Comparison of ENCODE assay signal across 1 cellular context in the genomic region with DNA sequence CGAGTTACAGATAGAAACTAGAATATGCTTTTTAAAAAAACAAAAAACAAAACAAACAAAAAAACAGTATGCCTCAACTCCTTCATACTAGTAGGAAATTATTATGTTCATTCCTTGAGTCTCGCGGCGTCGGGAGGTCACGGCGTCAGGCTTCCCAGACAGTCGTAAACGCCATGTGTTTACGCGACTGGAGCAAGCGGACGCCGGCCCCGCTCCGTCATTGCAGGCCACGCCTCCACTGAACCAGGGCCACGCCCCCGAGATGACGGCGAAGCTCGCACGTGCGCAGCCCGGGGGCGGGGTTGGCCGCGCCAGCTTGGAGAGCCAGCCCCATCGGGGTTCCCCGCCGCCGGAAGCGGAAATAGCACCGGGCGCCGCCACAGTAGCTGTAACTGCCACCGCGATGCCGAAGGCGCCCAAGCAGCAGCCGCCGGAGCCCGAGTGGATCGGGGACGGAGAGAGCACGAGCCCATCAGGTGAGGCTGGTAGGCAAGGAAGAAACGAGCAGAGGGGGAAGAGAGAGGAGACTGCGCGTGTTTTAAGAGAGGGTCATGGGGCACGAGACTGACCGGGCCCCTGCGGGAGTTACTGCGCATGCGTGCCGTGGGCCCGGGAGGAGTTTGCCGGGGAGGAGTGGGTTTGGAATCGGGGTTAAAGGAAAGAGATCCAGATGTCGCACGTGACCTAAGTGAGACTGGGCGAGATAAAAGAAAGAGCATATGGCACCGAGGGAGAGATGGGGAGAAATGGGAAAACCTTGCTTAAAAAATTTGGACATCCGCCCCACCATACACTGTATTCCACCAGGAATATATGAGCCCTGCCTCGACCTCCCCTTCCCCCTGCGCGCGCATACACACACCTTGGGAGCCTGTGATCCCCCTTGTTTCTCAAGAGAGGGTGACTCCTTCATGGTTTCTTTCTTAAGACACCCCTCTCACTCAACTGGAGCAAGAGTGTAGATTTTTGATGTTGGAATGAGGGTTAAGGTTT.
TF ChIP-seq lines count a peak whose summit lies in the region.

ABCF1 (plus strand) TSS at position 358 of the 993 bp plus-strand sequence; CDS start at position 404, 46 bp downstream.

TF ChIP-seq in HepG2, 621 proteins besides CTCF, POLR2A, EP300 and RAD21 (continued from another document and continues in another):
- TF ChIP-seq SIN3A (IDR thresholded peaks at IDR 0.05; ENCODE audit: borderline replicate concordance, low read depth, low read length) (peak; percentile 94; the same call in 1 of the 2 replicates), TEAD3 (CRISPR knock-in tag; optimal IDR thresholded peaks at IDR 0.05; ENCODE audit: borderline replicate concordance) (peak; percentile 85), ZNF362 (CRISPR knock-in tag; IDR thresholded peaks at IDR 0.05; ENCODE audit: borderline replicate concordance) (peak; percentile 60; the same call in 1 of the 2 replicates), KLF15 (CRISPR knock-in tag; IDR thresholded peaks at IDR 0.05; ENCODE audit: borderline replicate concordance) (peak; percentile 80; the same call in 1 of the 2 replicates), NRL (CRISPR knock-in tag; IDR thresholded peaks at IDR 0.05; ENCODE audit: borderline replicate concordance) (peak; percentile 98), ZBTB43 (CRISPR knock-in tag; conservative IDR thresholded peaks at IDR 0.05) (peak; percentile 93), ERF (CRISPR knock-in tag; IDR thresholded peaks at IDR 0.05) (peak; percentile 98), KDM5B (CRISPR knock-in tag; IDR thresholded peaks at IDR 0.05; ENCODE audit: borderline replicate concordance) (peak; percentile 98), ZNF761 (CRISPR knock-in tag; conservative IDR thresholded peaks at IDR 0.05) (peak; percentile 83), ZBTB14 (CRISPR knock-in tag; IDR thresholded peaks at IDR 0.05) (peak; percentile 35; the same call in 1 of the 2 replicates), ZNF75D (CRISPR knock-in tag; IDR thresholded peaks at IDR 0.05; ENCODE audit: borderline replicate concordance) (peak; percentile 48; the same call in 1 of the 2 replicates), ZNF841 (CRISPR knock-in tag; IDR thresholded peaks at IDR 0.05; ENCODE audit: borderline replicate concordance) (peak; percentile 90; the same call in 1 of the 2 replicates), ZNF382 (CRISPR knock-in tag; IDR thresholded peaks at IDR 0.05; ENCODE audit: borderline replicate concordance) (no peak), HDAC6 (IDR thresholded peaks at IDR 0.05; ENCODE audit: low read depth, low read length) (no peak), AGO1 (IDR thresholded peaks at IDR 0.05; ENCODE audit: low read depth, low read length, poor library complexity, severe bottlenecking) (peak; percentile 90), ZNF24 (IDR thresholded peaks at IDR 0.05) (no peak), ZNF441 (CRISPR knock-in tag; IDR thresholded peaks at IDR 0.05; ENCODE audit: borderline replicate concordance) (peak; percentile 93), ZFP90 (CRISPR knock-in tag; IDR thresholded peaks at IDR 0.05; ENCODE audit: borderline replicate concordance) (peak; percentile 86), RARG (CRISPR knock-in tag; IDR thresholded peaks at IDR 0.05; ENCODE audit: low read depth) (no peak), ZNF720 (CRISPR knock-in tag; IDR thresholded peaks at IDR 0.05) (no peak), ZNF607 (CRISPR knock-in tag; IDR thresholded peaks at IDR 0.05; ENCODE audit: borderline replicate concordance) (peak; percentile 99), KAT2B (IDR thresholded peaks at IDR 0.05; ENCODE audit: borderline replicate concordance, low read depth, low read length) (no peak), PAXIP1 (CRISPR knock-in tag; conservative IDR thresholded peaks at IDR 0.05) (peak; percentile 67), GATA4 (IDR thresholded peaks at IDR 0.05; ENCODE audit: borderline replicate concordance, low read depth) (peak; percentile 39; the same call in 1 of the 2 replicates), MTA1 (CRISPR knock-in tag; IDR thresholded peaks at IDR 0.05; ENCODE audit: borderline replicate concordance) (peak; percentile 57; the same call in 1 of the 2 replicates), ZNF790 (CRISPR knock-in tag; IDR thresholded peaks at IDR 0.05; ENCODE audit: borderline replicate concordance) (no peak; the same call in 1 of the 2 replicates)
- TF ChIP-seq, protein P1, sequence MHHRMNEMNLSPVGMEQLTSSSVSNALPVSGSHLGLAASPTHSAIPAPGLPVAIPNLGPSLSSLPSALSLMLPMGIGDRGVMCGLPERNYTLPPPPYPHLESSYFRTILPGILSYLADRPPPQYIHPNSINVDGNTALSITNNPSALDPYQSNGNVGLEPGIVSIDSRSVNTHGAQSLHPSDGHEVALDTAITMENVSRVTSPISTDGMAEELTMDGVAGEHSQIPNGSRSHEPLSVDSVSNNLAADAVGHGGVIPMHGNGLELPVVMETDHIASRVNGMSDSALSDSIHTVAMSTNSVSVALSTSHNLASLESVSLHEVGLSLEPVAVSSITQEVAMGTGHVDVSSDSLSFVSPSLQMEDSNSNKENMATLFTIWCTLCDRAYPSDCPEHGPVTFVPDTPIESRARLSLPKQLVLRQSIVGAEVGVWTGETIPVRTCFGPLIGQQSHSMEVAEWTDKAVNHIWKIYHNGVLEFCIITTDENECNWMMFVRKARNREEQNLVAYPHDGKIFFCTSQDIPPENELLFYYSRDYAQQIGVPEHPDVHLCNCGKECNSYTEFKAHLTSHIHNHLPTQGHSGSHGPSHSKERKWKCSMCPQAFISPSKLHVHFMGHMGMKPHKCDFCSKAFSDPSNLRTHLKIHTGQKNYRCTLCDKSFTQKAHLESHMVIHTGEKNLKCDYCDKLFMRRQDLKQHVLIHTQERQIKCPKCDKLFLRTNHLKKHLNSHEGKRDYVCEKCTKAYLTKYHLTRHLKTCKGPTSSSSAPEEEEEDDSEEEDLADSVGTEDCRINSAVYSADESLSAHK (CRISPR knock-in tag; IDR thresholded peaks at IDR 0.05; ENCODE audit: borderline replicate concordance): peak; percentile 34; the same call in 1 of the 2 replicates
- TF ChIP-seq, protein P2, sequence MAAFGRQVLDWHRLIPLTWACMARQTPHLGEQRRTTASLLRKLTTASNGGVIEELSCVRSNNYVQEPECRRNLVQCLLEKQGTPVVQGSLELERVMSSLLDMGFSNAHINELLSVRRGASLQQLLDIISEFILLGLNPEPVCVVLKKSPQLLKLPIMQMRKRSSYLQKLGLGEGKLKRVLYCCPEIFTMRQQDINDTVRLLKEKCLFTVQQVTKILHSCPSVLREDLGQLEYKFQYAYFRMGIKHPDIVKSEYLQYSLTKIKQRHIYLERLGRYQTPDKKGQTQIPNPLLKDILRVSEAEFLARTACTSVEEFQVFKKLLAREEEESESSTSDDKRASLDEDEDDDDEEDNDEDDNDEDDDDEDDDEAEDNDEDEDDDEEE (CRISPR knock-in tag; IDR thresholded peaks at IDR 0.05): peak; percentile 19; the same call in 1 of the 2 replicates
- TF ChIP-seq, protein P3, sequence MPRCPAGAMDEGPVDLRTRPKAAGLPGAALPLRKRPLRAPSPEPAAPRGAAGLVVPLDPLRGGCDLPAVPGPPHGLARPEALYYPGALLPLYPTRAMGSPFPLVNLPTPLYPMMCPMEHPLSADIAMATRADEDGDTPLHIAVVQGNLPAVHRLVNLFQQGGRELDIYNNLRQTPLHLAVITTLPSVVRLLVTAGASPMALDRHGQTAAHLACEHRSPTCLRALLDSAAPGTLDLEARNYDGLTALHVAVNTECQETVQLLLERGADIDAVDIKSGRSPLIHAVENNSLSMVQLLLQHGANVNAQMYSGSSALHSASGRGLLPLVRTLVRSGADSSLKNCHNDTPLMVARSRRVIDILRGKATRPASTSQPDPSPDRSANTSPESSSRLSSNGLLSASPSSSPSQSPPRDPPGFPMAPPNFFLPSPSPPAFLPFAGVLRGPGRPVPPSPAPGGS (CRISPR knock-in tag; IDR thresholded peaks at IDR 0.05): peak; percentile 96
- TF ChIP-seq, protein P4, sequence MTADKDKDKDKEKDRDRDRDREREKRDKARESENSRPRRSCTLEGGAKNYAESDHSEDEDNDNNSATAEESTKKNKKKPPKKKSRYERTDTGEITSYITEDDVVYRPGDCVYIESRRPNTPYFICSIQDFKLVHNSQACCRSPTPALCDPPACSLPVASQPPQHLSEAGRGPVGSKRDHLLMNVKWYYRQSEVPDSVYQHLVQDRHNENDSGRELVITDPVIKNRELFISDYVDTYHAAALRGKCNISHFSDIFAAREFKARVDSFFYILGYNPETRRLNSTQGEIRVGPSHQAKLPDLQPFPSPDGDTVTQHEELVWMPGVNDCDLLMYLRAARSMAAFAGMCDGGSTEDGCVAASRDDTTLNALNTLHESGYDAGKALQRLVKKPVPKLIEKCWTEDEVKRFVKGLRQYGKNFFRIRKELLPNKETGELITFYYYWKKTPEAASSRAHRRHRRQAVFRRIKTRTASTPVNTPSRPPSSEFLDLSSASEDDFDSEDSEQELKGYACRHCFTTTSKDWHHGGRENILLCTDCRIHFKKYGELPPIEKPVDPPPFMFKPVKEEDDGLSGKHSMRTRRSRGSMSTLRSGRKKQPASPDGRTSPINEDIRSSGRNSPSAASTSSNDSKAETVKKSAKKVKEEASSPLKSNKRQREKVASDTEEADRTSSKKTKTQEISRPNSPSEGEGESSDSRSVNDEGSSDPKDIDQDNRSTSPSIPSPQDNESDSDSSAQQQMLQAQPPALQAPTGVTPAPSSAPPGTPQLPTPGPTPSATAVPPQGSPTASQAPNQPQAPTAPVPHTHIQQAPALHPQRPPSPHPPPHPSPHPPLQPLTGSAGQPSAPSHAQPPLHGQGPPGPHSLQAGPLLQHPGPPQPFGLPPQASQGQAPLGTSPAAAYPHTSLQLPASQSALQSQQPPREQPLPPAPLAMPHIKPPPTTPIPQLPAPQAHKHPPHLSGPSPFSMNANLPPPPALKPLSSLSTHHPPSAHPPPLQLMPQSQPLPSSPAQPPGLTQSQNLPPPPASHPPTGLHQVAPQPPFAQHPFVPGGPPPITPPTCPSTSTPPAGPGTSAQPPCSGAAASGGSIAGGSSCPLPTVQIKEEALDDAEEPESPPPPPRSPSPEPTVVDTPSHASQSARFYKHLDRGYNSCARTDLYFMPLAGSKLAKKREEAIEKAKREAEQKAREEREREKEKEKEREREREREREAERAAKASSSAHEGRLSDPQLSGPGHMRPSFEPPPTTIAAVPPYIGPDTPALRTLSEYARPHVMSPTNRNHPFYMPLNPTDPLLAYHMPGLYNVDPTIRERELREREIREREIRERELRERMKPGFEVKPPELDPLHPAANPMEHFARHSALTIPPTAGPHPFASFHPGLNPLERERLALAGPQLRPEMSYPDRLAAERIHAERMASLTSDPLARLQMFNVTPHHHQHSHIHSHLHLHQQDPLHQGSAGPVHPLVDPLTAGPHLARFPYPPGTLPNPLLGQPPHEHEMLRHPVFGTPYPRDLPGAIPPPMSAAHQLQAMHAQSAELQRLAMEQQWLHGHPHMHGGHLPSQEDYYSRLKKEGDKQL (CRISPR knock-in tag; IDR thresholded peaks at IDR 0.05; ENCODE audit: low read depth): 0 out of 2 replicates have a peak, but pooled peaks have one; percentile 56
- TF ChIP-seq, protein P5, sequence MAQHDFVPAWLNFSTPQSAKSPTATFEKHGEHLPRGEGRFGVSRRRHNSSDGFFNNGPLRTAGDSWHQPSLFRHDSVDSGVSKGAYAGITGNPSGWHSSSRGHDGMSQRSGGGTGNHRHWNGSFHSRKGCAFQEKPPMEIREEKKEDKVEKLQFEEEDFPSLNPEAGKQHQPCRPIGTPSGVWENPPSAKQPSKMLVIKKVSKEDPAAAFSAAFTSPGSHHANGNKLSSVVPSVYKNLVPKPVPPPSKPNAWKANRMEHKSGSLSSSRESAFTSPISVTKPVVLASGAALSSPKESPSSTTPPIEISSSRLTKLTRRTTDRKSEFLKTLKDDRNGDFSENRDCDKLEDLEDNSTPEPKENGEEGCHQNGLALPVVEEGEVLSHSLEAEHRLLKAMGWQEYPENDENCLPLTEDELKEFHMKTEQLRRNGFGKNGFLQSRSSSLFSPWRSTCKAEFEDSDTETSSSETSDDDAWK (CRISPR knock-in tag; IDR thresholded peaks at IDR 0.05): no peak
